ENCODE assay signal across 8 cellular contexts in the genomic region with DNA sequence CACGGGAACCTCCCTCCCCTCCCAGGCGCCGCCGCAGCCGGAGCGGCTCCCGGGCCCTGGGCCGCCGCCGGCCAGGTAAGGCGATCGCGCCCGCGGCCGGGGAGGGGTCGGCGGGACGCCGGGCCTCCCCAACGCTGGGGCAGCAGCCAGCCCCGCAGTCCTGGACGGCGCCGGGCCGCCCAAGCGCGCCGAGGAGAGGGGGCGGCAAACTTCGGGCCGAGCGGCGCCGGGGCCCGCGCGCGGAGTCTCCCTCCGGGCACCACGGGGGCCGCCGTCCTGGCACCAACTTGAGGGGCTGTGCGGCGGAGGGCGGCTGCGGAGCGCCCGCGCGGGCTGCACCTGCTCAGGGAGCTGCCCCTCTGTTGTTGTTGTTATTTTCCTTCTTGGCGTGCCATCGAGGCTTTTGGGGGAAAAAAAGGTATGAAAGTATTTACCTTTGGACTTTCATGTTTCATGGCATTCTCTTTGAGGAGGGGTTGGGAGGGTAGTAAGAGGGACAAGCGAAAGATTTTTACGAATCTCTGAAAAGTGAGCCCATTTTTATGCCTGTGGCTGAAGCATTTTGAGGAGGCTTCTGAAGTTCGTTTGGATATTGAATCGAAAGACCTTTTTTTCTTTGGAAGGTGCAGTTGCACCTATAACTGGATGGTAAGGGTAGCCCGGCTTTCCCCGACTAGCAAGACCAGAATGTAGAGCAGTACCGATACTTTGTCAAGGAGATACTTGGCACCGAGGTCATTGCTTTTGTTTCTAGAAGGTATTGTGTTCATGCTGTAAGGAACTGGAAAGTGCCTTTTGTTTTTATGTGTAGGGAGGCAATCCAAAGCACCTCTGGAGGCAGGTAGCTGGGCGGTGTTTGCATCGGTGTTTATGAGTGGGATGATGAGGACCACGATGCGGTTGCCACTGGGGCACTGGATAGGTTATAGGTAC.
DNase-seq lines count a peak whose midpoint lies in the region; ATAC-seq lines count a peak whose summit lies in the region.

A gene with protein sequence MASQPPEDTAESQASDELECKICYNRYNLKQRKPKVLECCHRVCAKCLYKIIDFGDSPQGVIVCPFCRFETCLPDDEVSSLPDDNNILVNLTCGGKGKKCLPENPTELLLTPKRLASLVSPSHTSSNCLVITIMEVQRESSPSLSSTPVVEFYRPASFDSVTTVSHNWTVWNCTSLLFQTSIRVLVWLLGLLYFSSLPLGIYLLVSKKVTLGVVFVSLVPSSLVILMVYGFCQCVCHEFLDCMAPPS (plus strand): TSS at position 4 of the 933 bp plus-strand sequence. CDS start 52,168 bp downstream, outside the sequence.

- H3K9me3 Mint-ChIP-seq in activated naive CD8-positive, alpha-beta T cell treated with anti-CD3 and anti-CD28 coated beads, Interleukin-2, amount 50 U/mL, for 24 hours = no peaks in the 10 kb centered on the region

- H3K27ac ChIP-seq in iPS DF 6.9 (ENCODE audit: low read length) = no peak within 1 kb of the TSS

- H3K9me3 ChIP-seq in iPS DF 6.9 (ENCODE audit: control insufficient read depth, insufficient read depth, low read length) = no peaks in the 10 kb centered on the region

- H3K4me3 Mint-ChIP-seq in activated naive CD8-positive, alpha-beta T cell treated with anti-CD3 and anti-CD28 coated beads, Interleukin-2, amount 50 U/mL, for 24 hours = peak within 1 kb of the TSS; percentile 73

- peaks cover 61% of the 10 kb centered on the region for H3K27me3 Mint-ChIP-seq in activated naive CD8-positive, alpha-beta T cell treated with anti-CD3 and anti-CD28 coated beads, Interleukin-2, amount 50 U/mL, for 24 hours

- peak within 1 kb of the TSS; percentile 49 for H3K4me3 ChIP-seq in iPS DF 6.9 (ENCODE audit: low read length)

- no peaks in the 10 kb centered on the region for H3K36me3 Mint-ChIP-seq in activated naive CD8-positive, alpha-beta T cell treated with anti-CD3 and anti-CD28 coated beads, Interleukin-2, amount 50 U/mL, for 24 hours (ENCODE audit: low read depth)

- H3K4me1 ChIP-seq in iPS DF 6.9 (ENCODE audit: control insufficient read depth, insufficient read depth, low read length) = no peaks in the 10 kb centered on the region; the same call in 1 of the 2 replicates

- H3K4me1 Mint-ChIP-seq in activated naive CD8-positive, alpha-beta T cell treated with anti-CD3 and anti-CD28 coated beads, Interleukin-2, amount 50 U/mL, for 24 hours = peaks cover 13% of the 10 kb centered on the region

- H3K27me3 ChIP-seq in iPS DF 6.9 (ENCODE audit: control insufficient read depth, insufficient read depth, low read length) = peaks cover 3% of the 10 kb centered on the region; the same call in 1 of the 2 replicates

- no CpG with 5 or more reads among the region's 65 CpGs for WGBS in iPS DF 6.9 (ENCODE audit: insufficient coverage, insufficient read length)

- DNase-seq in NCI-H82 (lab: John Stamatoyannopoulos, UW) (peak; percentile 53), NCI-H82 treated with DMSO at 0.1 percent for 48 hours (lab: John Stamatoyannopoulos, UW; ENCODE audit: unreplicated experiment) (no peak), NCI-H510A (lab: John Stamatoyannopoulos, UW) (peak; percentile 73), iPS DF 6.9 (ENCODE audit: low read depth, low spot score) (no peak), NK-92 (lab: John Stamatoyannopoulos, UW; ENCODE audit: unreplicated experiment) (no peak)
- DNase-seq in activated naive CD8-positive, alpha-beta T cell treated with anti-CD3 and anti-CD28 coated beads, Interleukin-2, amount 50 U/mL, for 24 hours = peak; percentile 5
- peak; percentile 22 to 35 for DNase-seq in stimulated activated CD4-positive, alpha-beta T cell treated with anti-CD3 and anti-CD28 coated beads, Interleukin-2, amount 100 ng/mL, for 48 hours

- H3K36me3 ChIP-seq in iPS DF 6.9 (ENCODE audit: control insufficient read depth, insufficient read depth, low read length) = no peaks in the 10 kb centered on the region

- no peak within 1 kb of the TSS for H3K27ac Mint-ChIP-seq in activated naive CD8-positive, alpha-beta T cell treated with anti-CD3 and anti-CD28 coated beads, Interleukin-2, amount 50 U/mL, for 24 hours

- no peak for ATAC-seq in activated naive CD8-positive, alpha-beta T cell treated with anti-CD3 and anti-CD28 coated beads, Interleukin-2, amount 50 U/mL, for 24 hours
- ATAC-seq in GM19452 (IDR thresholded peaks at IDR 0.05; ENCODE audit: unreplicated experiment) = no peak

Comparison
In these comparisons a context has a peak if more than half of its experiments do, and no peak if none do; other contexts are left out.
1. DNase-seq: peak in NCI-H82 (single experiment), NCI-H510A (single experiment), activated naive CD8-positive, alpha-beta T cell treated with anti-CD3 and anti-CD28 coated beads, Interleukin-2, amount 50 U/mL, for 24 hours (single experiment) and stimulated activated CD4-positive, alpha-beta T cell treated with anti-CD3 and anti-CD28 coated beads, Interleukin-2, amount 100 ng/mL, for 48 hours (2 of 2); none in NCI-H82 treated with DMSO at 0.1 percent for 48 hours (single experiment), iPS DF 6.9 (single experiment) and NK-92 (single experiment).